Comparison of ENCODE assay signal across 8 cellular contexts in the genomic region with DNA sequence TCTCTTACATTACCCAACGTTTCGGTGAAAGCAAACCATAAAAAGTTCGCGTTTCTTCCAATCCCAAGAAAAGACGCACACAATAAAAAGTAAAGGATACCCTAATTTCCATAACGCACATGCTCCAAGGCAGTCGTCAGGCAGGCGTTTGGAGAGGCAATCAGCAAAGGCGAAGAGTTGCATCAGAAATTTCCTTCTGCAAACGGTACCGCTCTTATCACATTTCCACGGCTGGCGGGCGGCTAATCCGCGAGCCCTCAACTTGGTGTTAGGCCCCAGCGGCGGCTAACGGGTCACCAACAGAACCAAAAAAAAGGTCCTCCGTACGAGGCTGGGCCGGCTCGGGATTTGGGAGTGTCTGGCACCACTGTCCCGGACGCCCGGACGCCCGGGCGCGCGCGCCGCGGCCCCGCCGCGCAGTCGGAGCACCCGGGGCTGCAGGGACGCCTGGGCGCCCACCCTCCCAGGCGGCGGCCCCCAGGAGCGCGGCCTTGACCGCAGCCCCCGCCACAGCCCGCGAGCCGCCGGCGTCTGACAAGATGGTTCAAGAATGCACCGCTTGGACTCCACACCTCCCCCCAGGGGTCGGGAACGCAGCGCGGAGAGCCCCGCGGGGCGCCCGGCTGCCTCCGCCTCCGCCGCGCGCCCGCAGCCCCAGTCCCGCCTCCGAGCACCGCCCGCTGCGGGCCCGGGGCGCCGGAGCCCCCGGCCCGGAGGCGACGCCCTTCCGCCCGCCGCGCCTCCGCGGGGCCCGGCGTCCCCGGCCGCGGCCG. TPM values are rescaled to one million over a fixed set of nuclear protein-coding genes. Genes with fewer than 3 reads are reported as not detected.
DNase-seq lines count a peak whose midpoint lies in the region; ATAC-seq, FAIRE-seq and TF ChIP-seq lines count a peak whose summit lies in the region.

No MANE protein-coding gene starts in this region.

- H3K4me3 ChIP-seq in LNCaP clone FGC (ENCODE audit: low read depth, low read length) (peak overlapping the region; percentile 81), heart left ventricle (peak overlapping the region; percentile 36 to 94 (median 68)), pancreas (peak overlapping the region; percentile 49 to 79 (median 71))

- H3K36me3 ChIP-seq in heart left ventricle, result no peaks in the 10 kb centered on the region
- H3K36me3 ChIP-seq in pancreas, result no peaks in the 10 kb centered on the region

- TF ChIP-seq POLR2A in heart left ventricle (IDR thresholded peaks at IDR 0.05), result no peak

- H3K27ac Mint-ChIP-seq in activated T-helper 17 cell treated with anti-CD3 and anti-CD28 coated beads, Interleukin-2, amount 50 U/mL, for 72 hours, result no peak overlapping the region

- H3K27ac ChIP-seq in heart left ventricle (peak overlapping the region; percentile 51 to 91 (median 82)), pancreas (peak overlapping the region; percentile 51 to 88 (median 66))

- no peak for FAIRE-seq in pancreas (lab: Jason Lieb, UNC)

- 1 to 3% (median 2%) methylated on average over 22 to 91 of the region's 91 CpGs for WGBS in heart left ventricle, 4 donors
- 1% methylated on average over 69 to 91 of the region's 91 CpGs for WGBS in pancreas, 2 donors

- H3K4me1 ChIP-seq in heart left ventricle (peaks cover 3 to 48% (median 27%) of the 10 kb centered on the region in 12 donors), pancreas (peaks cover 5 to 23% (median 21%) of the 10 kb centered on the region in 3 donors)

- H3K27me3 Mint-ChIP-seq in activated T-helper 17 cell treated with anti-CD3 and anti-CD28 coated beads, Interleukin-2, amount 50 U/mL, for 72 hours, result peaks cover 21% of the 10 kb centered on the region

- TF ChIP-seq CTCF in LNCaP clone FGC (IDR thresholded peaks at IDR 0.05; ENCODE audit: control insufficient read depth, extremely low read depth, insufficient read depth) (no peak), heart left ventricle (IDR thresholded peaks at IDR 0.05) (peak in 1 of 12 donors; percentile 4), pancreas (IDR thresholded peaks at IDR 0.05) (no peak)

- no peaks in the 10 kb centered on the region for H3K9me3 Mint-ChIP-seq in activated T-helper 17 cell treated with anti-CD3 and anti-CD28 coated beads, Interleukin-2, amount 50 U/mL, for 72 hours

- intact Hi-C loops in heart left ventricle (cut with DNase I) (loop anchor here in 6 of 10 donors (2.0 to 10.0 kb wide), 8 partner anchors 165 to 352 kb away; no protein-coding TSS in a partner anchor), pancreas (cut with DNase I) (loop anchor here in 2 of 3 donors (10.0 kb wide), 2 partner anchors 108 to 352 kb away; no protein-coding TSS in a partner anchor)

- peak overlapping the region; percentile 74 for H3K4me3 Mint-ChIP-seq in activated T-helper 17 cell treated with anti-CD3 and anti-CD28 coated beads, Interleukin-2, amount 50 U/mL, for 72 hours

- peak; percentile 18 for DNase-seq in COR-L47 (lab: John Stamatoyannopoulos, UW)
- DNase-seq in LNCaP clone FGC (ENCODE audit: low read depth), result no peak
- peak in 4 of 5 donors; percentile 27 to 72 (median 44) for DNase-seq in heart left ventricle
- DNase-seq in pancreas, result peak in 5 of 6 donors; percentile 35 to 71 (median 58)
- DNase-seq in superior temporal gyrus (ENCODE audit: extremely low spot score), result no peak

- peak; percentile 5 for ATAC-seq in activated T-helper 17 cell treated with anti-CD3 and anti-CD28 coated beads, Interleukin-2, amount 50 U/mL, for 72 hours (replicated peaks)
- ATAC-seq in heart left ventricle (peak in 3 of 4 donors; percentile 20 to 28 (median 22)), pancreas (peak in 2 of 4 donors; percentile 1 to 11), GM18858 (IDR thresholded peaks at IDR 0.05; ENCODE audit: unreplicated experiment) (no peak), HG03159 (IDR thresholded peaks at IDR 0.05; ENCODE audit: unreplicated experiment) (no peak)

- H3K9me3 ChIP-seq in heart left ventricle (peaks cover 0 to 4% (median 0%) of the 10 kb centered on the region in 12 donors), pancreas (no peaks in the 10 kb centered on the region)

- no peaks in the 10 kb centered on the region for H3K36me3 Mint-ChIP-seq in activated T-helper 17 cell treated with anti-CD3 and anti-CD28 coated beads, Interleukin-2, amount 50 U/mL, for 72 hours (ENCODE audit: low read depth)

- H3K27me3 ChIP-seq in heart left ventricle, result no peaks in the 10 kb centered on the region
- H3K27me3 ChIP-seq in pancreas, result no peaks in the 10 kb centered on the region

- H3K4me1 Mint-ChIP-seq in activated T-helper 17 cell treated with anti-CD3 and anti-CD28 coated beads, Interleukin-2, amount 50 U/mL, for 72 hours, result no peaks in the 10 kb centered on the region

RNA-seq across cellular contexts. Expression of gene GRB10, which starts 9.8 kb away (rescaled TPM):
- 1 to 10 TPM; 1.1 to 1.7 TPM for total RNA-seq in activated T-helper 17 cell treated with anti-CD3 and anti-CD28 coated beads, Interleukin-2, amount 50 U/mL, for 72 hours
- total RNA-seq in heart left ventricle, result 10 to 100 TPM; 20.4 to 38.2 (median 29.1) TPM
- 10 to 100 TPM; 14.7 to 21.1 TPM for polyA plus RNA-seq in heart left ventricle
- 100 to 1,000 TPM in 5 of 6 donors, 10 to 100 TPM in 1; 96.5 to 199 (median 155) TPM for total RNA-seq in pancreas
- 10 to 100 TPM; 69.9 to 94.9 TPM for polyA plus RNA-seq in pancreas

Comparison
In these comparisons a context has a peak if more than half of its experiments do, and no peak if none do; other contexts are left out.
1. DNase-seq: peak in COR-L47 (single experiment), heart left ventricle (4 of 5) and pancreas (5 of 6); none in LNCaP clone FGC (single experiment) and superior temporal gyrus (single experiment).
2. ATAC-seq: peak in activated T-helper 17 cell treated with anti-CD3 and anti-CD28 coated beads, Interleukin-2, amount 50 U/mL, for 72 hours (single experiment) and heart left ventricle (3 of 4); none in GM18858 (single experiment) and HG03159 (single experiment).
3. RNA of gene GRB10, which starts 9.8 kb away (total RNA-seq): 96.5 to 199 TPM in pancreas and 20.4 to 38.2 TPM in heart left ventricle; 1.1 to 1.7 TPM in activated T-helper 17 cell treated with anti-CD3 and anti-CD28 coated beads, Interleukin-2, amount 50 U/mL, for 72 hours; every median in the first group is over 4 times any median in the second.
4. Peak in every context shown above with its lines, with median percentiles within 50 percentile points of each other: H3K4me3 ChIP-seq.